ENCODE assay signal across 9 cellular contexts in the genomic region with DNA sequence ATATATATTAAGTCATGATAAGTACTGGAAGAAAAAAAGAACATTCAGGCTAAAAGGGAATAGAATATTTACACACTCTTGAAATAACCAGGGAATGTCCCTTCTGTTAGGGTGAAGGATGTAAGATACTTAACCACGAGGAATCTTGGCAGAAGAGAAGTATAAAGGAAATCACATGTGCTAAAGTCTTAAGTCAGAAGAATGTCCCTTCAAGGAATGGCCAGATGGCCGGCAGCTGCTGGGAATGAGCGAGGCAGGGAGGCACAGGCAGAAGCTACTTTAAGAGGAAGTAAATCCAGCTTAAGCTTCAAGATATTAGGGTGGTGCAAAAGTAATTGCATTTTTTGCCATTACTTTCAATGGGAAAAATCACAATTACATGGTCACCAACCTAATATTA. TPM values are rescaled to one million over a fixed set of nuclear protein-coding genes. Genes with fewer than 3 reads are reported as not detected.
DNase-seq lines count a peak whose midpoint lies in the region; ATAC-seq and TF ChIP-seq lines count a peak whose summit lies in the region.
"Had no signal": no experiment of that assay in that cellular context is flagged by ENCODE, and none has a peak within 500 bp of the region (broad histone marks: within the 10 kb centered on the region; RNA-seq: fewer than 3 reads in every experiment).

No MANE protein-coding gene starts in this region.

- H3K4me1 ChIP-seq in foreskin keratinocyte, result no peaks in the 10 kb centered on the region

- intact Hi-C loops in Right ventricle myocardium superior (cut with DNase I), result no loop called here
- intact Hi-C loops in cardiac septum (cut with DNase I), result no loop called here

- TF ChIP-seq CTCF in foreskin keratinocyte (conservative IDR thresholded peaks at IDR 0.05), result no peak

- H3K27ac ChIP-seq in foreskin keratinocyte, result no peak overlapping the region

- no peaks in the 10 kb centered on the region for H3K27me3 ChIP-seq in foreskin keratinocyte

- ATAC-seq in Right ventricle myocardium superior (ENCODE audit: poor library complexity), result peak; percentile 94
- no peak for ATAC-seq in foreskin keratinocyte
- no peak for ATAC-seq in GM18873 (IDR thresholded peaks at IDR 0.05; ENCODE audit: low FRiP score, unreplicated experiment)
- ATAC-seq: activated T-cell treated with anti-CD3 and anti-CD28 coated beads, Interleukin-2, amount 50 U/mL, for 72 hours had no signal

- DNase-seq in Right ventricle myocardium superior (peak; percentile 88), cardiac septum (ENCODE audit: low spot score) (no peak), fibroblast of gingiva (ENCODE audit: low read depth) (peak; percentile 94), myocyte (ENCODE audit: low read depth) (peak; percentile 91), foreskin keratinocyte (no peak), COLO668 (lab: John Stamatoyannopoulos, UW; ENCODE audit: unreplicated experiment) (no peak)
- DNase-seq in stimulated activated CD8-positive, alpha-beta memory T cell treated with anti-CD3 and anti-CD28 coated beads, Interleukin-4, amount 100 ng/mL, for 48 hours, result no peak
- DNase-seq: activated T-cell treated with anti-CD3 and anti-CD28 coated beads, Interleukin-2, amount 50 U/mL, for 72 hours had no signal

RNA-seq across cellular contexts. Expression of a gene that starts 5.5 kb away (rescaled TPM):
- total RNA-seq in Right ventricle myocardium superior (4.4 TPM), cardiac septum (8.1 TPM), myocyte (22.1 and 43.3 TPM in 2 replicates), foreskin keratinocyte (0.20 TPM in 1 of 2 replicates, not detected in the other)
- polyA plus RNA-seq in myocyte (2012), result 3.6 TPM
- 0.09 TPM in 1 of 2 replicates, not detected in the other for polyA plus RNA-seq in foreskin keratinocyte

Comparison
In these comparisons a context has a peak if more than half of its experiments do, and no peak if none do; other contexts are left out.
1. DNase-seq: peak in Right ventricle myocardium superior (single experiment), fibroblast of gingiva (single experiment) and myocyte (single experiment); none in cardiac septum (single experiment), foreskin keratinocyte (0 of 2), stimulated activated CD8-positive, alpha-beta memory T cell treated with anti-CD3 and anti-CD28 coated beads, Interleukin-4, amount 100 ng/mL, for 48 hours (single experiment) and COLO668 (single experiment).